ENCODE assay signal across 14 cellular contexts in genomic region chrX:12007881-12008280, GRCh38.
DNase-seq lines count a peak whose midpoint lies in the region; ATAC-seq, FAIRE-seq and TF ChIP-seq lines count a peak whose summit lies in the region.
"Had no signal": no experiment of that assay in that cellular context is flagged by ENCODE, and none has a peak within 500 bp of the region (broad histone marks: within the 10 kb centered on the region; RNA-seq: fewer than 3 reads in every experiment).

No MANE protein-coding gene starts in this region.

- no peak overlapping the region for H3K4me3 Mint-ChIP-seq in MCF 10A (ENCODE audit: unreplicated experiment)
- H3K4me3 Mint-ChIP-seq in stimulated activated effector memory CD8-positive, alpha-beta T cell treated with anti-CD3 and anti-CD28 coated beads, Interleukin-12 subunit alpha, Interleukin-12 subunit beta, amount 100 ng/mL, for 72 hours: no peak overlapping the region
- no peak overlapping the region for H3K4me3 Mint-ChIP-seq in endothelial cell (ENCODE audit: unreplicated experiment)
- H3K4me3 Mint-ChIP-seq: activated naive CD4-positive, alpha-beta T cell treated with anti-CD3 and anti-CD28 coated beads, Interleukin-2, amount 10 ng/mL, durations not matched to agents 7 days and 5 days; CD4-positive, alpha-beta memory T cell; IgD-negative memory B cell had no signal

- CTCF ChIA-PET in MCF 10A (lab: Yijun Ruan, JAX): interaction anchor here (0.9 to 1.2 kb wide), 2 partner anchors 9 to 27 kb away, joined by 3 to 4 read pairs; no protein-coding TSS in a partner anchor

- H3K9me3 ChIP-seq in breast epithelium (no peaks in the 10 kb centered on the region), ascending aorta (no peaks in the 10 kb centered on the region), left ventricle myocardium inferior (replicated peaks) (no peaks in the 10 kb centered on the region)
- H3K9me3 ChIP-seq: thoracic aorta had no signal

- H3K36me3 ChIP-seq in breast epithelium (no peaks in the 10 kb centered on the region), ascending aorta (no peaks in the 10 kb centered on the region), left ventricle myocardium inferior (no peaks in the 10 kb centered on the region)
- H3K36me3 ChIP-seq: thoracic aorta had no signal

- H3K4me1 Mint-ChIP-seq in MCF 10A (ENCODE audit: insufficient read depth, unreplicated experiment): peaks cover 23% of the 10 kb centered on the region
- H3K4me1 Mint-ChIP-seq in stimulated activated effector memory CD8-positive, alpha-beta T cell treated with anti-CD3 and anti-CD28 coated beads, Interleukin-12 subunit alpha, Interleukin-12 subunit beta, amount 100 ng/mL, for 72 hours: no peaks in the 10 kb centered on the region
- no peaks in the 10 kb centered on the region for H3K4me1 Mint-ChIP-seq in endothelial cell (ENCODE audit: unreplicated experiment)
- H3K4me1 Mint-ChIP-seq: activated naive CD4-positive, alpha-beta T cell treated with anti-CD3 and anti-CD28 coated beads, Interleukin-2, amount 10 ng/mL, durations not matched to agents 7 days and 5 days had no signal

- H3K4me3 ChIP-seq in breast epithelium (no peak overlapping the region), choroid plexus epithelial cell (ENCODE audit: low read depth, low read length) (no peak overlapping the region), ascending aorta (no peak overlapping the region), left ventricle myocardium inferior (no peak overlapping the region)
- H3K4me3 ChIP-seq: thoracic aorta had no signal

- POLR2A ChIA-PET in MCF 10A (lab: Yijun Ruan, JAX): interaction anchor here (1.4 kb wide), 1 partner anchor 13 kb away, joined by 3 read pairs; no protein-coding TSS in a partner anchor

- H3K36me3 Mint-ChIP-seq in MCF 10A (ENCODE audit: insufficient read depth, unreplicated experiment): no peaks in the 10 kb centered on the region
- H3K36me3 Mint-ChIP-seq in stimulated activated effector memory CD8-positive, alpha-beta T cell treated with anti-CD3 and anti-CD28 coated beads, Interleukin-12 subunit alpha, Interleukin-12 subunit beta, amount 100 ng/mL, for 72 hours: no peaks in the 10 kb centered on the region
- no peaks in the 10 kb centered on the region for H3K36me3 Mint-ChIP-seq in endothelial cell (ENCODE audit: low read depth, unreplicated experiment)
- H3K36me3 Mint-ChIP-seq: activated naive CD4-positive, alpha-beta T cell treated with anti-CD3 and anti-CD28 coated beads, Interleukin-2, amount 10 ng/mL, durations not matched to agents 7 days and 5 days; CD4-positive, alpha-beta memory T cell; IgD-negative memory B cell had no signal

- H3K27ac Mint-ChIP-seq in MCF 10A (ENCODE audit: low read depth, unreplicated experiment) (peak overlapping the region; percentile 46), endothelial cell (ENCODE audit: unreplicated experiment) (no peak overlapping the region)
- no peak overlapping the region for H3K27ac Mint-ChIP-seq in stimulated activated effector memory CD8-positive, alpha-beta T cell treated with anti-CD3 and anti-CD28 coated beads, Interleukin-12 subunit alpha, Interleukin-12 subunit beta, amount 100 ng/mL, for 72 hours
- H3K27ac Mint-ChIP-seq: activated naive CD4-positive, alpha-beta T cell treated with anti-CD3 and anti-CD28 coated beads, Interleukin-2, amount 10 ng/mL, durations not matched to agents 7 days and 5 days; CD4-positive, alpha-beta memory T cell; IgD-negative memory B cell had no signal

- DNase-seq in MCF 10A (ENCODE audit: unreplicated experiment): peak; percentile 92
- DNase-seq in breast epithelium (ENCODE audit: low spot score in 2 of 2): no peak
- DNase-seq in HTR-8/SVneo (ENCODE audit: insufficient read length, low spot score): peak; percentile 11
- peak; percentile 74 for DNase-seq in choroid plexus epithelial cell (ENCODE audit: low read depth)
- DNase-seq in stimulated activated effector memory CD8-positive, alpha-beta T cell treated with anti-CD3 and anti-CD28 coated beads, Interleukin-12 subunit alpha, Interleukin-12 subunit beta, amount 100 ng/mL, for 72 hours (ENCODE audit: low spot score in 2 of 2): no peak
- no peak for DNase-seq in ascending aorta (ENCODE audit: low spot score in 2 of 2)
- no peak for DNase-seq in endothelial cell (ENCODE audit: low spot score)
- DNase-seq in left ventricle myocardium inferior: no peak
- DNase-seq: activated naive CD4-positive, alpha-beta T cell treated with anti-CD3 and anti-CD28 coated beads, Interleukin-2, amount 10 ng/mL, durations not matched to agents 7 days and 5 days; CD4-positive, alpha-beta memory T cell; NCI-H526 had no signal

- no peak for FAIRE-seq in HTR-8/SVneo (lab: Jason Lieb, UNC)
- FAIRE-seq: TTC549 had no signal

- BruUV-seq in MCF 10A (replicated peaks; lab: Mats Ljungman, UMichigan): no TSS peak

- H3K27ac ChIP-seq in breast epithelium (no peak overlapping the region), ascending aorta (no peak overlapping the region), left ventricle myocardium inferior (replicated peaks) (no peak overlapping the region)
- H3K27ac ChIP-seq: thoracic aorta had no signal

- TF ChIP-seq POLR2A in breast epithelium (IDR thresholded peaks at IDR 0.05): no peak

- H3K27me3 Mint-ChIP-seq in MCF 10A (ENCODE audit: insufficient read depth, unreplicated experiment): no peaks in the 10 kb centered on the region
- no peaks in the 10 kb centered on the region for H3K27me3 Mint-ChIP-seq in endothelial cell (ENCODE audit: unreplicated experiment)
- H3K27me3 Mint-ChIP-seq: activated naive CD4-positive, alpha-beta T cell treated with anti-CD3 and anti-CD28 coated beads, Interleukin-2, amount 10 ng/mL, durations not matched to agents 7 days and 5 days; CD4-positive, alpha-beta memory T cell had no signal

- H3K27me3 ChIP-seq in breast epithelium (peaks cover 0 to 17% of the 10 kb centered on the region in 2 donors), ascending aorta (no peaks in the 10 kb centered on the region), left ventricle myocardium inferior (ENCODE audit: low read depth) (no peaks in the 10 kb centered on the region)

- TF ChIP-seq CTCF in MCF 10A (IDR thresholded peaks at IDR 0.05; ENCODE audit: unreplicated experiment): no peak
- TF ChIP-seq CTCF in breast epithelium (IDR thresholded peaks at IDR 0.05): no peak
- no peak for TF ChIP-seq CTCF in choroid plexus epithelial cell (conservative IDR thresholded peaks at IDR 0.05; ENCODE audit: low read depth, low read length)
- TF ChIP-seq CTCF in ascending aorta (IDR thresholded peaks at IDR 0.05): no peak
- TF ChIP-seq CTCF in endothelial cell (IDR thresholded peaks at IDR 0.05; ENCODE audit: unreplicated experiment): no peak
- no peak for TF ChIP-seq CTCF in left ventricle myocardium inferior (IDR thresholded peaks at IDR 0.05; ENCODE audit: borderline replicate concordance)

- H3K4me1 ChIP-seq in breast epithelium (no peaks in the 10 kb centered on the region), ascending aorta (no peaks in the 10 kb centered on the region), left ventricle myocardium inferior (no peaks in the 10 kb centered on the region)

- no peaks in the 10 kb centered on the region for H3K9me3 Mint-ChIP-seq in MCF 10A (ENCODE audit: unreplicated experiment)
- H3K9me3 Mint-ChIP-seq in stimulated activated effector memory CD8-positive, alpha-beta T cell treated with anti-CD3 and anti-CD28 coated beads, Interleukin-12 subunit alpha, Interleukin-12 subunit beta, amount 100 ng/mL, for 72 hours: no peaks in the 10 kb centered on the region
- H3K9me3 Mint-ChIP-seq in endothelial cell (ENCODE audit: unreplicated experiment): no peaks in the 10 kb centered on the region
- H3K9me3 Mint-ChIP-seq: activated naive CD4-positive, alpha-beta T cell treated with anti-CD3 and anti-CD28 coated beads, Interleukin-2, amount 10 ng/mL, durations not matched to agents 7 days and 5 days had no signal

- ATAC-seq in stimulated activated effector memory CD8-positive, alpha-beta T cell treated with anti-CD3 and anti-CD28 coated beads, Interleukin-12 subunit alpha, Interleukin-12 subunit beta, amount 100 ng/mL, for 72 hours: peak; percentile 70

- intact Hi-C loops in MCF 10A (cut with micrococcal nuclease): no loop called here
- intact Hi-C loops in breast epithelium (cut with DNase I; ENCODE audit: low total_unique reads): no loop called here
- intact Hi-C loops in ascending aorta (cut with DNase I): no loop called here
- intact Hi-C loops in left ventricle myocardium inferior (cut with micrococcal nuclease): no loop called here

Comparison
In these comparisons a context has a peak if more than half of its experiments do, and no peak if none do; other contexts are left out.
1. DNase-seq: peak in MCF 10A (single experiment), HTR-8/SVneo (single experiment) and choroid plexus epithelial cell (single experiment); none in breast epithelium (0 of 2), stimulated activated effector memory CD8-positive, alpha-beta T cell treated with anti-CD3 and anti-CD28 coated beads, Interleukin-12 subunit alpha, Interleukin-12 subunit beta, amount 100 ng/mL, for 72 hours (0 of 2), ascending aorta (0 of 2), endothelial cell (single experiment) and left ventricle myocardium inferior (single experiment).